Comparison of ENCODE assay signal across 1 cellular context in genomic region chr7:23298885-23299769, GRCh38.
TF ChIP-seq lines count a peak whose summit lies in the region.

Gene MALSU1 (plus strand): TSS chr7:23299339. CDS start chr7:23299353, 14 bp downstream.

TF ChIP-seq in HEK293, 187 proteins besides CTCF, POLR2A, EP300 and RAD21 (continued from another document and continues in another):
- no peak for TF ChIP-seq ZNF398 (tag by site-specific recombination; IDR thresholded peaks at IDR 0.05)
- TF ChIP-seq ZNF514 (tag by site-specific recombination; IDR thresholded peaks at IDR 0.05) = no peak
- peak; percentile 52 for TF ChIP-seq KLF8 (tag by site-specific recombination; IDR thresholded peaks at IDR 0.05)
- TF ChIP-seq, protein P1, sequence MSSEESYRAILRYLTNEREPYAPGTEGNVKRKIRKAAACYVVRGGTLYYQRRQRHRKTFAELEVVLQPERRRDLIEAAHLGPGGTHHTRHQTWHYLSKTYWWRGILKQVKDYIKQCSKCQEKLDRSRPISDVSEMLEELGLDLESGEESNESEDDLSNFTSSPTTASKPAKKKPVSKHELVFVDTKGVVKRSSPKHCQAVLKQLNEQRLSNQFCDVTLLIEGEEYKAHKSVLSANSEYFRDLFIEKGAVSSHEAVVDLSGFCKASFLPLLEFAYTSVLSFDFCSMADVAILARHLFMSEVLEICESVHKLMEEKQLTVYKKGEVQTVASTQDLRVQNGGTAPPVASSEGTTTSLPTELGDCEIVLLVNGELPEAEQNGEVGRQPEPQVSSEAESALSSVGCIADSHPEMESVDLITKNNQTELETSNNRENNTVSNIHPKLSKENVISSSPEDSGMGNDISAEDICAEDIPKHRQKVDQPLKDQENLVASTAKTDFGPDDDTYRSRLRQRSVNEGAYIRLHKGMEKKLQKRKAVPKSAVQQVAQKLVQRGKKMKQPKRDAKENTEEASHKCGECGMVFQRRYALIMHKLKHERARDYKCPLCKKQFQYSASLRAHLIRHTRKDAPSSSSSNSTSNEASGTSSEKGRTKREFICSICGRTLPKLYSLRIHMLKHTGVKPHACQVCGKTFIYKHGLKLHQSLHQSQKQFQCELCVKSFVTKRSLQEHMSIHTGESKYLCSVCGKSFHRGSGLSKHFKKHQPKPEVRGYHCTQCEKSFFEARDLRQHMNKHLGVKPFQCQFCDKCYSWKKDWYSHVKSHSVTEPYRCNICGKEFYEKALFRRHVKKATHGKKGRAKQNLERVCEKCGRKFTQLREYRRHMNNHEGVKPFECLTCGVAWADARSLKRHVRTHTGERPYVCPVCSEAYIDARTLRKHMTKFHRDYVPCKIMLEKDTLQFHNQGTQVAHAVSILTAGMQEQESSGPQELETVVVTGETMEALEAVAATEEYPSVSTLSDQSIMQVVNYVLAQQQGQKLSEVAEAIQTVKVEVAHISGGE (tag by site-specific recombination; conservative IDR thresholded peaks at IDR 0.05; ENCODE audit: low read depth) = peak; percentile 88
- peak; percentile 52; the same call in 1 of the 2 replicates for TF ChIP-seq ZNF707 (tag by site-specific recombination; IDR thresholded peaks at IDR 0.05)
- no peak for TF ChIP-seq ZNF174 (tag by site-specific recombination; IDR thresholded peaks at IDR 0.05)
- no peak for TF ChIP-seq MZF1 (tag by site-specific recombination; IDR thresholded peaks at IDR 0.05; ENCODE audit: borderline replicate concordance)
- TF ChIP-seq ZNF132 (tag by site-specific recombination; IDR thresholded peaks at IDR 0.05; ENCODE audit: borderline replicate concordance) = no peak
- 0 out of 2 replicates have a peak, but pooled peaks have one; percentile 54 for TF ChIP-seq ZSCAN30 (tag by site-specific recombination; IDR thresholded peaks at IDR 0.05)
- 0 out of 2 replicates have a peak, but pooled peaks have one; percentile 38 for TF ChIP-seq GLI4 (tag by site-specific recombination; IDR thresholded peaks at IDR 0.05)
- TF ChIP-seq ZNF518A (tag by site-specific recombination; conservative IDR thresholded peaks at IDR 0.05; ENCODE audit: low read depth) = peak; percentile 99
- TF ChIP-seq YY1 (tag by site-specific recombination; IDR thresholded peaks at IDR 0.05) = peak; percentile 69; the same call in 1 of the 2 replicates
- 0 out of 2 replicates have a peak, but pooled peaks have one; percentile 32 for TF ChIP-seq HOXD13 (CRISPR knock-in tag; IDR thresholded peaks at IDR 0.05; ENCODE audit: borderline replicate concordance)
- TF ChIP-seq KLF1 (tag by site-specific recombination; IDR thresholded peaks at IDR 0.05) = peak; percentile 41
- TF ChIP-seq ZFP37 (tag by site-specific recombination; IDR thresholded peaks at IDR 0.05) = peak; percentile 63; the same call in 1 of the 2 replicates
- no peak for TF ChIP-seq ZNF133 (tag by site-specific recombination; IDR thresholded peaks at IDR 0.05)
- peak; percentile 76; the same call in 1 of the 2 replicates for TF ChIP-seq ZNF777 (tag by site-specific recombination; IDR thresholded peaks at IDR 0.05; ENCODE audit: borderline replicate concordance)
- TF ChIP-seq ZNF48 (tag by site-specific recombination; IDR thresholded peaks at IDR 0.05) = no peak
- TF ChIP-seq ZNF600 (tag by site-specific recombination; IDR thresholded peaks at IDR 0.05) = peak; percentile 77
- TF ChIP-seq ZFHX2 (tag by site-specific recombination; conservative IDR thresholded peaks at IDR 0.05) = peak; percentile 96
- TF ChIP-seq ZNF776 (tag by site-specific recombination; IDR thresholded peaks at IDR 0.05; ENCODE audit: borderline replicate concordance) = no peak
- 0 out of 2 replicates have a peak, but pooled peaks have one; percentile 38 for TF ChIP-seq ZFP69B (tag by site-specific recombination; IDR thresholded peaks at IDR 0.05)
- no peak for TF ChIP-seq ZNF549 (tag by site-specific recombination; IDR thresholded peaks at IDR 0.05)
- TF ChIP-seq ZBTB21 (tag by site-specific recombination; IDR thresholded peaks at IDR 0.05) = peak; percentile 41; the same call in 1 of the 2 replicates
- 0 out of 2 replicates have a peak, but pooled peaks have one; percentile 19 for TF ChIP-seq MEIS1 (CRISPR knock-in tag; IDR thresholded peaks at IDR 0.05; ENCODE audit: borderline replicate concordance)
- TF ChIP-seq, protein P2, sequence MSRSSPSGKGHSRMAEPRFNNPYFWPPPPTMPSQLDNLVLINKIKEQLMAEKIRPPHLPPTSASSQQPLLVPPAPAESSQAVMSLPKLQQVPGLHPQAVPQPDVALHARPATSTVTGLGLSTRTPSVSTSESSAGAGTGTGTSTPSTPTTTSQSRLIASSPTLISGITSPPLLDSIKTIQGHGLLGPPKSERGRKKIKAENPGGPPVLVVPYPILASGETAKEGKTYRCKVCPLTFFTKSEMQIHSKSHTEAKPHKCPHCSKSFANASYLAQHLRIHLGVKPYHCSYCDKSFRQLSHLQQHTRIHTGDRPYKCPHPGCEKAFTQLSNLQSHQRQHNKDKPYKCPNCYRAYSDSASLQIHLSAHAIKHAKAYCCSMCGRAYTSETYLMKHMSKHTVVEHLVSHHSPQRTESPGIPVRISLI (tag by site-specific recombination; IDR thresholded peaks at IDR 0.05) = peak; percentile 84; the same call in 1 of the 2 replicates
- no peak for TF ChIP-seq SCRT2 (tag by site-specific recombination; IDR thresholded peaks at IDR 0.05)
- TF ChIP-seq, protein P3, sequence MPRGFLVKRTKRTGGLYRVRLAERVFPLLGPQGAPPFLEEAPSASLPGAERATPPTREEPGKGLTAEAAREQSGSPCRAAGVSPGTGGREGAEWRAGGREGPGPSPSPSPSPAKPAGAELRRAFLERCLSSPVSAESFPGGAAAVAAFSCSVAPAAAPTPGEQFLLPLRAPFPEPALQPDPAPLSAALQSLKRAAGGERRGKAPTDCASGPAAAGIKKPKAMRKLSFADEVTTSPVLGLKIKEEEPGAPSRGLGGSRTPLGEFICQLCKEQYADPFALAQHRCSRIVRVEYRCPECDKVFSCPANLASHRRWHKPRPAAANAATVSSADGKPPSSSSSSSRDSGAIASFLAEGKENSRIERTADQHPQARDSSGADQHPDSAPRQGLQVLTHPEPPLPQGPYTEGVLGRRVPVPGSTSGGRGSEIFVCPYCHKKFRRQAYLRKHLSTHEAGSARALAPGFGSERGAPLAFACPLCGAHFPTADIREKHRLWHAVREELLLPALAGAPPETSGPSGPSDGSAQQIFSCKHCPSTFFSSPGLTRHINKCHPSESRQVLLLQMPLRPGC (tag by site-specific recombination; IDR thresholded peaks at IDR 0.05) = 0 out of 2 replicates have a peak, but pooled peaks have one; percentile 19
- TF ChIP-seq ZNF660 (tag by site-specific recombination; IDR thresholded peaks at IDR 0.05) = peak; percentile 100
- TF ChIP-seq KLF16 (tag by site-specific recombination; IDR thresholded peaks at IDR 0.05) = 0 out of 2 replicates have a peak, but pooled peaks have one; percentile 48
- TF ChIP-seq ZNF449 (tag by site-specific recombination; IDR thresholded peaks at IDR 0.05) = peak; percentile 78
- TF ChIP-seq ZNF561 (tag by site-specific recombination; IDR thresholded peaks at IDR 0.05; ENCODE audit: borderline replicate concordance) = 0 out of 2 replicates have a peak, but pooled peaks have one; percentile 26
- peak; percentile 42 for TF ChIP-seq GLIS1 (tag by site-specific recombination; IDR thresholded peaks at IDR 0.05)
- no peak for TF ChIP-seq ZNF23 (tag by site-specific recombination; IDR thresholded peaks at IDR 0.05; ENCODE audit: borderline replicate concordance)
- peak; percentile 74; the same call in 1 of the 2 replicates for TF ChIP-seq ZNF76 (tag by site-specific recombination; IDR thresholded peaks at IDR 0.05; ENCODE audit: borderline replicate concordance, low read depth)
- TF ChIP-seq ZNF629 (tag by site-specific recombination; IDR thresholded peaks at IDR 0.05) = peak; percentile 65
- TF ChIP-seq SP7 (tag by site-specific recombination; IDR thresholded peaks at IDR 0.05) = peak; percentile 55; the same call in 1 of the 2 replicates
- TF ChIP-seq, protein P4, sequence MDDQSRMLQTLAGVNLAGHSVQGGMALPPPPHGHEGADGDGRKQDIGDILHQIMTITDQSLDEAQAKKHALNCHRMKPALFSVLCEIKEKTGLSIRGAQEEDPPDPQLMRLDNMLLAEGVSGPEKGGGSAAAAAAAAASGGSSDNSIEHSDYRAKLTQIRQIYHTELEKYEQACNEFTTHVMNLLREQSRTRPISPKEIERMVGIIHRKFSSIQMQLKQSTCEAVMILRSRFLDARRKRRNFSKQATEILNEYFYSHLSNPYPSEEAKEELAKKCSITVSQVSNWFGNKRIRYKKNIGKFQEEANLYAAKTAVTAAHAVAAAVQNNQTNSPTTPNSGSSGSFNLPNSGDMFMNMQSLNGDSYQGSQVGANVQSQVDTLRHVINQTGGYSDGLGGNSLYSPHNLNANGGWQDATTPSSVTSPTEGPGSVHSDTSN (CRISPR knock-in tag; IDR thresholded peaks at IDR 0.05) = peak; percentile 85; the same call in 1 of the 2 replicates
- TF ChIP-seq, protein P5, sequence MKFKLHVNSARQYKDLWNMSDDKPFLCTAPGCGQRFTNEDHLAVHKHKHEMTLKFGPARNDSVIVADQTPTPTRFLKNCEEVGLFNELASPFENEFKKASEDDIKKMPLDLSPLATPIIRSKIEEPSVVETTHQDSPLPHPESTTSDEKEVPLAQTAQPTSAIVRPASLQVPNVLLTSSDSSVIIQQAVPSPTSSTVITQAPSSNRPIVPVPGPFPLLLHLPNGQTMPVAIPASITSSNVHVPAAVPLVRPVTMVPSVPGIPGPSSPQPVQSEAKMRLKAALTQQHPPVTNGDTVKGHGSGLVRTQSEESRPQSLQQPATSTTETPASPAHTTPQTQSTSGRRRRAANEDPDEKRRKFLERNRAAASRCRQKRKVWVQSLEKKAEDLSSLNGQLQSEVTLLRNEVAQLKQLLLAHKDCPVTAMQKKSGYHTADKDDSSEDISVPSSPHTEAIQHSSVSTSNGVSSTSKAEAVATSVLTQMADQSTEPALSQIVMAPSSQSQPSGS (tag by site-specific recombination; IDR thresholded peaks at IDR 0.05; ENCODE audit: low read depth) = no peak
- 0 out of 2 replicates have a peak, but pooled peaks have one; percentile 20 for TF ChIP-seq ZNF843 (tag by site-specific recombination; IDR thresholded peaks at IDR 0.05)
- TF ChIP-seq YY2 (tag by site-specific recombination; IDR thresholded peaks at IDR 0.05) = no peak
- peak; percentile 90 for TF ChIP-seq EGR2 (tag by site-specific recombination; IDR thresholded peaks at IDR 0.05; ENCODE audit: low read depth)
- TF ChIP-seq ZNF2 (tag by site-specific recombination; IDR thresholded peaks at IDR 0.05) = 0 out of 2 replicates have a peak, but pooled peaks have one; percentile 53
